ENCODE assay signal across 33 cellular contexts in genomic region chr3:43451670-43452254, GRCh38.
"Had no signal": no experiment of that assay in that cellular context is flagged by ENCODE, and none has a peak within 500 bp of the region (broad histone marks: within the 10 kb centered on the region; RNA-seq: fewer than 3 reads in every experiment).

No MANE protein-coding gene starts in this region.

- H3K36me3 ChIP-seq: MG63 had no signal

- H3K27me3 ChIP-seq: MG63 had no signal

- DNase-seq: Kasumi-1, MG63, MM.1S, MV-4-11, NCI-H1048, NCI-H1092, NCI-H1092 treated with DMSO at 0.1 percent for 48 hours, NCI-H1105, NCI-H1105 treated with DMSO at 0.1 percent for 48 hours, NCI-H1417, NCI-H1417 treated with DMSO at 0.1 percent for 48 hours, NCI-H1436, NCI-H1436 treated with DMSO at 0.1 percent for 48 hours, NCI-H146, NCI-H1694, NCI-H1694 treated with DMSO at 0.1 percent for 48 hours, NCI-H187, NCI-H187 treated with DMSO at 0.1 percent for 48 hours, NCI-H1930, NCI-H2029, NCI-H2081, NCI-H2081 treated with DMSO at 0.1 percent for 48 hours, NCI-H2107, NCI-H2171, NCI-H2171 treated with DMSO at 0.1 percent for 48 hours, NCI-H2227 treated with DMSO at 0.1 percent for 48 hours, NCI-H226, NCI-H345, NCI-H446, NCI-H446 treated with DMSO at 0.1 percent for 48 hours, NCI-H510A, NCI-H510A treated with DMSO at 0.1 percent for 48 hours had no signal

- H3K4me3 ChIP-seq: MG63 had no signal

- H3K9ac ChIP-seq: KMS-11 had no signal

- H3K27ac ChIP-seq: KMS-11 had no signal

- H3K9me3 ChIP-seq: MG63 had no signal

- H3K4me2 ChIP-seq: KMS-11 had no signal
